9 cellular contexts compared by ENCODE assay signal in genomic region chr9:71647094-71647591, GRCh38.
DNase-seq lines count a peak whose midpoint lies in the region; ATAC-seq and TF ChIP-seq lines count a peak whose summit lies in the region.
"Had no signal": no experiment of that assay in that cellular context is flagged by ENCODE, and none has a peak within 500 bp of the region (broad histone marks: within the 10 kb centered on the region; RNA-seq: fewer than 3 reads in every experiment).

No MANE protein-coding gene starts in this region.

- ATAC-seq in GM18861 (IDR thresholded peaks at IDR 0.05; ENCODE audit: unreplicated experiment), result peak; percentile 60
- ATAC-seq in stimulated activated effector memory CD8-positive, alpha-beta T cell treated with anti-CD3 and anti-CD28 coated beads, Interleukin-12 subunit alpha, Interleukin-12 subunit beta, amount 100 ng/mL, for 72 hours, result no peak
- no peak for ATAC-seq in HG03565 (IDR thresholded peaks at IDR 0.05; ENCODE audit: unreplicated experiment)

- no peaks in the 10 kb centered on the region for H3K27me3 ChIP-seq in ascending aorta
- H3K27me3 ChIP-seq: breast epithelium had no signal

- peak overlapping the region in 5 of 6 donors; percentile 29 to 73 (median 45) for H3K27ac Mint-ChIP-seq in immature natural killer cell
- H3K27ac Mint-ChIP-seq in stimulated activated effector memory CD8-positive, alpha-beta T cell treated with anti-CD3 and anti-CD28 coated beads, Interleukin-12 subunit alpha, Interleukin-12 subunit beta, amount 100 ng/mL, for 72 hours, result peak overlapping the region; percentile 57

- no peak overlapping the region for H3K27ac ChIP-seq in ascending aorta

- intact Hi-C loops in ascending aorta (cut with DNase I), result no loop called here

- H3K4me1 Mint-ChIP-seq in immature natural killer cell, result peaks cover 38 to 42% of the 10 kb centered on the region in 2 donors
- H3K4me1 Mint-ChIP-seq in stimulated activated effector memory CD8-positive, alpha-beta T cell treated with anti-CD3 and anti-CD28 coated beads, Interleukin-12 subunit alpha, Interleukin-12 subunit beta, amount 100 ng/mL, for 72 hours, result peaks cover 35% of the 10 kb centered on the region

- no peak overlapping the region for H3K4me3 ChIP-seq in ascending aorta

- DNase-seq in A172 (ENCODE audit: low spot score) (peak; percentile 86), LHCN-M2 (ENCODE audit: low read depth) (peak; percentile 82), ascending aorta (ENCODE audit: low spot score in 2 of 2) (peak; percentile 30 to 79), immature natural killer cell (peak; percentile 34 to 48 (median 34)), mesenteric fat pad (ENCODE audit: low spot score) (no peak)
- no peak for DNase-seq in stimulated activated effector memory CD8-positive, alpha-beta T cell treated with anti-CD3 and anti-CD28 coated beads, Interleukin-12 subunit alpha, Interleukin-12 subunit beta, amount 100 ng/mL, for 72 hours (ENCODE audit: low spot score in 2 of 2)

- H3K27me3 Mint-ChIP-seq in immature natural killer cell (ENCODE audit: low read depth in 3 of 3), result peaks cover 4 to 6% (median 4%) of the 10 kb centered on the region in 3 donors

- peaks cover 0 to 14% (median under 1%) of the 10 kb centered on the region in 3 donors for H3K36me3 Mint-ChIP-seq in immature natural killer cell
- H3K36me3 Mint-ChIP-seq in stimulated activated effector memory CD8-positive, alpha-beta T cell treated with anti-CD3 and anti-CD28 coated beads, Interleukin-12 subunit alpha, Interleukin-12 subunit beta, amount 100 ng/mL, for 72 hours, result no peaks in the 10 kb centered on the region

- no peaks in the 10 kb centered on the region for H3K36me3 ChIP-seq in ascending aorta
- H3K36me3 ChIP-seq: breast epithelium had no signal

- TF ChIP-seq CTCF in ascending aorta (IDR thresholded peaks at IDR 0.05), result no peak

- H3K9me3 Mint-ChIP-seq in immature natural killer cell, result no peaks in the 10 kb centered on the region
- no peaks in the 10 kb centered on the region for H3K9me3 Mint-ChIP-seq in stimulated activated effector memory CD8-positive, alpha-beta T cell treated with anti-CD3 and anti-CD28 coated beads, Interleukin-12 subunit alpha, Interleukin-12 subunit beta, amount 100 ng/mL, for 72 hours

- peaks cover 0 to 4% of the 10 kb centered on the region in 2 donors for H3K4me1 ChIP-seq in ascending aorta

- no peaks in the 10 kb centered on the region for H3K9me3 ChIP-seq in ascending aorta
- H3K9me3 ChIP-seq: breast epithelium had no signal

- peak overlapping the region; percentile 65 to 92 (median 84) for H3K4me3 Mint-ChIP-seq in immature natural killer cell
- peak overlapping the region; percentile 60 for H3K4me3 Mint-ChIP-seq in stimulated activated effector memory CD8-positive, alpha-beta T cell treated with anti-CD3 and anti-CD28 coated beads, Interleukin-12 subunit alpha, Interleukin-12 subunit beta, amount 100 ng/mL, for 72 hours

Comparison
In these comparisons a context has a peak if more than half of its experiments do, and no peak if none do; other contexts are left out.
1. DNase-seq: peak in A172 (single experiment), LHCN-M2 (single experiment), ascending aorta (2 of 2) and immature natural killer cell (3 of 3); none in stimulated activated effector memory CD8-positive, alpha-beta T cell treated with anti-CD3 and anti-CD28 coated beads, Interleukin-12 subunit alpha, Interleukin-12 subunit beta, amount 100 ng/mL, for 72 hours (0 of 2) and mesenteric fat pad (single experiment).